7 cellular contexts compared by ENCODE assay signal in genomic region chr7:44634839-44635591, GRCh38. TPM values are rescaled to one million over a fixed set of nuclear protein-coding genes. Genes with fewer than 3 reads are reported as not detected.
A peak's percentile ranks its signal among the peaks of the same experiment; 100 is the strongest.
DNase-seq lines count a peak whose midpoint lies in the region; ATAC-seq and TF ChIP-seq lines count a peak whose summit lies in the region.

No MANE protein-coding gene starts in this region.

- H3K9me3 Mint-ChIP-seq in activated naive CD8-positive, alpha-beta T cell treated with anti-CD3 and anti-CD28 coated beads, Interleukin-2, amount 10 ng/mL, durations not matched to agents 7 days and 5 days = no peaks in the 10 kb centered on the region

- peaks cover 29% of the 10 kb centered on the region for H3K79me2 ChIP-seq in hepatocyte

- ATAC-seq in activated naive CD8-positive, alpha-beta T cell treated with anti-CD3 and anti-CD28 coated beads, Interleukin-2, amount 10 ng/mL, durations not matched to agents 7 days and 5 days (ENCODE audit: low read depth) = no peak

- peak overlapping the region in 2 of 5 donors; percentile 36 to 55 for H3K9ac ChIP-seq in subcutaneous abdominal adipose tissue (ENCODE audit: low read length in 5 of 5)

- WGBS in hepatocyte (ENCODE audit: low lambda C conversion rate, missing lambda C conversion rate) = 45% methylated on average over 14 of the region's 14 CpGs

- H3K36me3 ChIP-seq in hepatocyte (replicated peaks; ENCODE audit: insufficient read depth, low read depth) (no peaks in the 10 kb centered on the region), subcutaneous abdominal adipose tissue (ENCODE audit: control insufficient read depth in 5 of 5, insufficient read depth in 5 of 5, low read length in 5 of 5) (peaks cover 0 to 6% (median 2%) of the 10 kb centered on the region in 5 donors)

- peak overlapping the region; percentile 73 for H3K27ac Mint-ChIP-seq in activated naive CD8-positive, alpha-beta T cell treated with anti-CD3 and anti-CD28 coated beads, Interleukin-2, amount 10 ng/mL, durations not matched to agents 7 days and 5 days

- peaks cover 25% of the 10 kb centered on the region for H3K36me3 Mint-ChIP-seq in activated naive CD8-positive, alpha-beta T cell treated with anti-CD3 and anti-CD28 coated beads, Interleukin-2, amount 10 ng/mL, durations not matched to agents 7 days and 5 days

- no peak overlapping the region for H3K4me3 ChIP-seq in hepatocyte
- no peak overlapping the region for H3K4me3 ChIP-seq in subcutaneous abdominal adipose tissue (ENCODE audit: low read depth in 1 of 5, low read length in 5 of 5)

- H3K4me1 Mint-ChIP-seq in activated naive CD8-positive, alpha-beta T cell treated with anti-CD3 and anti-CD28 coated beads, Interleukin-2, amount 10 ng/mL, durations not matched to agents 7 days and 5 days = peaks cover 81% of the 10 kb centered on the region

- H3K4me1 ChIP-seq in hepatocyte (ENCODE audit: insufficient read depth) (peaks cover 84% of the 10 kb centered on the region), subcutaneous abdominal adipose tissue (ENCODE audit: control insufficient read depth in 5 of 5, insufficient read depth in 5 of 5, low read length in 5 of 5) (peaks cover 20 to 80% (median 56%) of the 10 kb centered on the region in 5 donors)

- peak overlapping the region; percentile 30 for H3K4me2 ChIP-seq in hepatocyte

- DNase-seq in NCI-H146 (lab: John Stamatoyannopoulos, UW) (peak; percentile 41), hepatocyte (ENCODE audit: low spot score) (peak; percentile 79), iPS-NIHi11 (ENCODE audit: low spot score) (no peak), NCI-H1092 (lab: John Stamatoyannopoulos, UW) (no peak), occipital lobe (lab: John Stamatoyannopoulos, UW) (no peak)
- DNase-seq in activated naive CD8-positive, alpha-beta T cell treated with anti-CD3 and anti-CD28 coated beads, Interleukin-2, amount 10 ng/mL, durations not matched to agents 7 days and 5 days = no peak

- no peaks in the 10 kb centered on the region for H3K9me2 ChIP-seq in hepatocyte (replicated peaks; ENCODE audit: insufficient read depth)

- no peak overlapping the region for H3K4me3 Mint-ChIP-seq in activated naive CD8-positive, alpha-beta T cell treated with anti-CD3 and anti-CD28 coated beads, Interleukin-2, amount 10 ng/mL, durations not matched to agents 7 days and 5 days

- POLR2A ChIA-PET in activated naive CD8-positive, alpha-beta T cell treated with anti-CD3 and anti-CD28 coated beads, Interleukin-2, amount 10 ng/mL, durations not matched to agents 7 days and 5 days (lab: Charles Lee) = interaction anchor here (1.2 to 7.9 kb wide), 5 partner anchors 10 to 114 kb away, joined by 3 to 104 read pairs (median 11); partner anchors contain the start of genes OGDH and TMED4

- H3K27ac ChIP-seq in hepatocyte (peak overlapping the region; percentile 96), subcutaneous abdominal adipose tissue (ENCODE audit: low read depth, low read length) (peak overlapping the region; percentile 68)

- H3K27me3 ChIP-seq in hepatocyte (no peaks in the 10 kb centered on the region), subcutaneous abdominal adipose tissue (ENCODE audit: control insufficient read depth in 5 of 5, insufficient read depth in 4 of 5, low read length in 5 of 5) (no peaks in the 10 kb centered on the region)

- H4K20me1 ChIP-seq in hepatocyte (ENCODE audit: insufficient read depth, poor library complexity, severe bottlenecking) = no peaks in the 10 kb centered on the region

- H3K27me3 Mint-ChIP-seq in activated naive CD8-positive, alpha-beta T cell treated with anti-CD3 and anti-CD28 coated beads, Interleukin-2, amount 10 ng/mL, durations not matched to agents 7 days and 5 days = no peaks in the 10 kb centered on the region

- no peak overlapping the region for H2AFZ ChIP-seq in hepatocyte

- H3K9me3 ChIP-seq in hepatocyte (ENCODE audit: low read depth) (no peaks in the 10 kb centered on the region), subcutaneous abdominal adipose tissue (ENCODE audit: control insufficient read depth in 5 of 5, low read length in 5 of 5) (no peaks in the 10 kb centered on the region)

- TF ChIP-seq CTCF in hepatocyte (IDR thresholded peaks at IDR 0.05; ENCODE audit: poor library complexity) = no peak

RNA-seq across cellular contexts. Expression of gene OGDH, which starts 28.6 kb away (rescaled TPM):
- total RNA-seq in activated naive CD8-positive, alpha-beta T cell treated with anti-CD3 and anti-CD28 coated beads, Interleukin-2, amount 10 ng/mL, durations not matched to agents 7 days and 5 days = 100 to 1,000 TPM in 1 of 2 experiments, 10 to 100 TPM in 1; 99.6 to 103 TPM
- total RNA-seq in hepatocyte (61.1 and 65.3 TPM in 2 replicates), occipital lobe (40.9 TPM)
- polyA plus RNA-seq in hepatocyte = 38.8 and 40.8 TPM in 2 replicates

RNA-seq across cellular contexts. Expression of gene TMED4, which starts 53.0 kb away (rescaled TPM):
- 10 to 100 TPM; 91.4 to 94.3 TPM for total RNA-seq in activated naive CD8-positive, alpha-beta T cell treated with anti-CD3 and anti-CD28 coated beads, Interleukin-2, amount 10 ng/mL, durations not matched to agents 7 days and 5 days
- total RNA-seq in hepatocyte (239 and 245 TPM in 2 replicates), occipital lobe (74.2 TPM)
- polyA plus RNA-seq in hepatocyte = 86.7 and 94.3 TPM in 2 replicates

Comparison
In these comparisons a context has a peak if more than half of its experiments do, and no peak if none do; other contexts are left out.
1. DNase-seq: peak in NCI-H146 (single experiment) and hepatocyte (single experiment); none in activated naive CD8-positive, alpha-beta T cell treated with anti-CD3 and anti-CD28 coated beads, Interleukin-2, amount 10 ng/mL, durations not matched to agents 7 days and 5 days (single experiment), iPS-NIHi11 (single experiment), NCI-H1092 (single experiment) and occipital lobe (single experiment).